24 cellular contexts compared by ENCODE assay signal in the genomic region with DNA sequence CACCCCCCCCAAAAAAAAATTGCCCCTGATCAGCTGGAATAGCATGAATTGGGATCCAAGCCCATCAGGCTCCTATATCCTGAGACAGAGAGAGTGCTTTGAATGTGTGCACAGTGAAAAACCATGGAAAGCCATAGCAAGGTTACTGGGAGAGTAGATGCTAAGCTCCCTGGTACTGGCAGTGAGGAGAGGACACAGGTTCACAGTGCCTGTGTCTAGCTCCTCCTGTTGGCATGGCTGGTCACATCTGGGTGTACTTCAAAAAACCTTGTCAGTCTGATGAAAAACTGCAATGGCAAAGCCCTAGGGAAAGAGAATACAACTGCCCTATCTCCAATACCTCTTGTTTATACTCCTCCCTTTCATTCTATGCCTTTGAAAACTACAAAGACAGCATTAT. TPM values are rescaled to one million over a fixed set of nuclear protein-coding genes. Genes with fewer than 3 reads are reported as not detected.
DNase-seq lines count a peak whose midpoint lies in the region; ATAC-seq and TF ChIP-seq lines count a peak whose summit lies in the region.
"Had no signal": no experiment of that assay in that cellular context is flagged by ENCODE, and none has a peak within 500 bp of the region (broad histone marks: within the 10 kb centered on the region; RNA-seq: fewer than 3 reads in every experiment).

No MANE protein-coding gene starts in this region.

- no peak overlapping the region for H3K4me3 Mint-ChIP-seq in stimulated activated naive CD8-positive, alpha-beta T cell treated with anti-CD3 and anti-CD28 coated beads, Interleukin-15, Interleukin-2, amounts not matched to agents 100 ng/mL and 50 ng/mL, for 24 hours
- H3K4me3 Mint-ChIP-seq in effector memory CD8-positive, alpha-beta T cell = no peak overlapping the region

- H3K27ac ChIP-seq in ovary = no peak overlapping the region
- H3K27ac ChIP-seq: cardiac muscle cell had no signal

- H3K4me1 Mint-ChIP-seq in stimulated activated naive CD8-positive, alpha-beta T cell treated with anti-CD3 and anti-CD28 coated beads, Interleukin-15, Interleukin-2, amounts not matched to agents 100 ng/mL and 50 ng/mL, for 24 hours (ENCODE audit: low read depth) = no peaks in the 10 kb centered on the region
- peaks cover 7 to 15% of the 10 kb centered on the region in 2 donors for H3K4me1 Mint-ChIP-seq in effector memory CD8-positive, alpha-beta T cell (ENCODE audit: low read depth in 2 of 2)

- H3K9me3 Mint-ChIP-seq in stimulated activated naive CD8-positive, alpha-beta T cell treated with anti-CD3 and anti-CD28 coated beads, Interleukin-15, Interleukin-2, amounts not matched to agents 100 ng/mL and 50 ng/mL, for 24 hours = no peaks in the 10 kb centered on the region
- no peaks in the 10 kb centered on the region for H3K9me3 Mint-ChIP-seq in effector memory CD8-positive, alpha-beta T cell

- H3K27me3 ChIP-seq in ovary = no peaks in the 10 kb centered on the region
- H3K27me3 ChIP-seq: cardiac muscle cell had no signal

- H3K27ac Mint-ChIP-seq in stimulated activated naive CD8-positive, alpha-beta T cell treated with anti-CD3 and anti-CD28 coated beads, Interleukin-15, Interleukin-2, amounts not matched to agents 100 ng/mL and 50 ng/mL, for 24 hours = peak overlapping the region; percentile 4
- peak overlapping the region; percentile 29 to 63 for H3K27ac Mint-ChIP-seq in effector memory CD8-positive, alpha-beta T cell

- ATAC-seq in stimulated activated naive CD8-positive, alpha-beta T cell treated with anti-CD3 and anti-CD28 coated beads, Interleukin-15, Interleukin-2, amounts not matched to agents 100 U/mL and 50 U/mL, for 24 hours = no peak
- ATAC-seq in effector memory CD8-positive, alpha-beta T cell (replicated peaks) = no peak

- no peaks in the 10 kb centered on the region for H3K4me1 ChIP-seq in ovary (ENCODE audit: insufficient read depth)

- peaks cover 72% of the 10 kb centered on the region for H3K36me3 Mint-ChIP-seq in stimulated activated naive CD8-positive, alpha-beta T cell treated with anti-CD3 and anti-CD28 coated beads, Interleukin-15, Interleukin-2, amounts not matched to agents 100 ng/mL and 50 ng/mL, for 24 hours (ENCODE audit: low read depth)
- peaks cover 89% of the 10 kb centered on the region for H3K36me3 Mint-ChIP-seq in effector memory CD8-positive, alpha-beta T cell (ENCODE audit: insufficient read depth)

- no peak for TF ChIP-seq CTCF in ovary (IDR thresholded peaks at IDR 0.05)

- H3K36me3 ChIP-seq in ovary = no peaks in the 10 kb centered on the region

- no peaks in the 10 kb centered on the region for H3K27me3 Mint-ChIP-seq in stimulated activated naive CD8-positive, alpha-beta T cell treated with anti-CD3 and anti-CD28 coated beads, Interleukin-15, Interleukin-2, amounts not matched to agents 100 ng/mL and 50 ng/mL, for 24 hours
- no peaks in the 10 kb centered on the region for H3K27me3 Mint-ChIP-seq in effector memory CD8-positive, alpha-beta T cell

- intact Hi-C loops in ovary (cut with DNase I) = no loop called here

- no peaks in the 10 kb centered on the region for H3K9me3 ChIP-seq in ovary

- no peak for TF ChIP-seq POLR2A in ovary (IDR thresholded peaks at IDR 0.05)

- no peak for DNase-seq in stimulated activated naive CD8-positive, alpha-beta T cell treated with anti-CD3 and anti-CD28 coated beads, Interleukin-15, Interleukin-2, amounts not matched to agents 100 U/mL and 50 U/mL, for 24 hours
- DNase-seq in NCI-H187 (lab: John Stamatoyannopoulos, UW) = peak; percentile 32 to 48
- DNase-seq in effector memory CD8-positive, alpha-beta T cell = no peak
- DNase-seq in activated gamma-delta T cell treated with Interleukin-2 at 50 U/mL for 16 hours = no peak
- no peak for DNase-seq in effector CD8-positive, alpha-beta T cell (lab: John Stamatoyannopoulos, UW)
- no peak for DNase-seq in ovary
- DNase-seq: activated CD4-positive, alpha-beta T cell treated with anti-CD3 and anti-CD28 coated beads for 4 hours; activated CD8-positive, alpha-beta memory T cell treated with anti-CD3 and anti-CD28 coated beads, Interleukin-2, amount 50 U/mL, for 4 hours; AML-193; COR-L47; foreskin melanocyte; HCEC 1CT; hippocampal formation; MM.1S; NCI-H1417 treated with DMSO at 0.1 percent for 48 hours; NCI-H2171 treated with DMSO at 0.1 percent for 48 hours; NCI-H774; OCI-M1; SHP77; T-helper 1 cell had no signal

- H3K4me3 ChIP-seq in ovary = no peak overlapping the region
- H3K4me3 ChIP-seq: cardiac muscle cell had no signal

- no peak for TF ChIP-seq EP300 in ovary (IDR thresholded peaks at IDR 0.05)

RNA-seq across cellular contexts. Expression of gene COPA, which starts 12.9 kb away (rescaled TPM):
- total RNA-seq in ovary = 100 to 1,000 TPM in 5 of 7 donors, 10 to 100 TPM in 2; 63.7 to 163 (median 123) TPM
- polyA plus RNA-seq in ovary = 100 to 1,000 TPM in 1 of 2 donors, 10 to 100 TPM in 1; 69.9 to 144 TPM

RNA-seq across cellular contexts. Expression of gene NCSTN, which starts 13.1 kb away (rescaled TPM):
- total RNA-seq in ovary = 10 to 100 TPM; 35.2 to 76.2 (median 58.1) TPM
- 100 to 1,000 TPM in 1 of 2 donors, 10 to 100 TPM in 1; 53.9 to 234 TPM for polyA plus RNA-seq in ovary

RNA-seq across cellular contexts. Expression of gene NHLH1, which starts 36.8 kb away (rescaled TPM):
- under 1 TPM in 3 of 7 donors, not detected in 4; 0.08 to 0.20 (median 0.10) TPM for total RNA-seq in ovary
- polyA plus RNA-seq in ovary = under 1 TPM; 0.02 to 0.08 TPM
- total RNA-seq: mucosa of gallbladder had no signal
- polyA plus RNA-seq: cardiac muscle cell, liver had no signal

RNA-seq across cellular contexts. Expression of gene PEX19, which starts 45.2 kb away (rescaled TPM):
- 10 to 100 TPM; 40.1 to 91.7 (median 70.6) TPM for total RNA-seq in ovary
- 100 to 1,000 TPM in 1 of 2 donors, 10 to 100 TPM in 1; 38.9 to 139 TPM for polyA plus RNA-seq in ovary

Comparison
In these comparisons a context has a peak if more than half of its experiments do, and no peak if none do; other contexts are left out.
1. DNase-seq: peak in NCI-H187 (2 of 2); none in stimulated activated naive CD8-positive, alpha-beta T cell treated with anti-CD3 and anti-CD28 coated beads, Interleukin-15, Interleukin-2, amounts not matched to agents 100 U/mL and 50 U/mL, for 24 hours (single experiment), effector memory CD8-positive, alpha-beta T cell (0 of 3), activated gamma-delta T cell treated with Interleukin-2 at 50 U/mL for 16 hours (single experiment), effector CD8-positive, alpha-beta T cell (single experiment) and ovary (0 of 5).